In genomic region chr6:4281341-4282293, GRCh38 we compare ENCODE assay signal across 1 cellular context.
A peak's percentile ranks its signal among the peaks of the same experiment; 100 is the strongest.
TF ChIP-seq lines count a peak whose summit lies in the region.

No MANE protein-coding gene starts in this region.

TF ChIP-seq in K562, 482 proteins besides CTCF, POLR2A, EP300 and RAD21 (continued from another document):
- TF ChIP-seq E2F4 (CRISPR knock-in tag; IDR thresholded peaks at IDR 0.05; ENCODE audit: low read depth) (0 out of 2 replicates have a peak, but pooled peaks have one; percentile 19), MAX (CRISPR knock-in tag; IDR thresholded peaks at IDR 0.05) (peak; percentile 66), STAG1 (CRISPR knock-in tag; IDR thresholded peaks at IDR 0.05; ENCODE audit: borderline replicate concordance) (peak; percentile 56; the same call in 1 of the 2 replicates), MITF (IDR thresholded peaks at IDR 0.05) (no peak), NR2C2 (CRISPR knock-in tag; IDR thresholded peaks at IDR 0.05) (0 out of 2 replicates have a peak, but pooled peaks have one; percentile 28), NR2C2 (tag; IDR thresholded peaks at IDR 0.05) (no peak), SREBF1 (IDR thresholded peaks at IDR 0.05; ENCODE audit: borderline replicate concordance, low read depth, low read length) (no peak), CREB1 (IDR thresholded peaks at IDR 0.05) (no peak), CREB1 (CRISPR knock-in tag; IDR thresholded peaks at IDR 0.05) (0 out of 2 replicates have a peak, but pooled peaks have one; percentile 42), SNAPC5 (CRISPR knock-in tag; IDR thresholded peaks at IDR 0.05) (no peak), ARID2 (IDR thresholded peaks at IDR 0.05) (no peak), ESRRA (IDR thresholded peaks at IDR 0.05; ENCODE audit: borderline replicate concordance, low read depth) (no peak), HNRNPLL (IDR thresholded peaks at IDR 0.05; ENCODE audit: low read depth, low read length, poor library complexity, severe bottlenecking) (peak; percentile 26), SMC3 (conservative IDR thresholded peaks at IDR 0.05; ENCODE audit: insufficient read depth, low read depth, low read length) (no peak), NFE2 (IDR thresholded peaks at IDR 0.05; ENCODE audit: low read depth) (no peak), U2AF2 (optimal IDR thresholded peaks at IDR 0.05; ENCODE audit: low read depth, low read length) (no peak), SMARCA5 (IDR thresholded peaks at IDR 0.05) (no peak), CHD2 (IDR thresholded peaks at IDR 0.05; ENCODE audit: low read depth, low read length) (no peak), TCF3 (CRISPR knock-in tag; IDR thresholded peaks at IDR 0.05) (0 out of 2 replicates have a peak, but pooled peaks have one; percentile 7), IRF1 (CRISPR knock-in tag; IDR thresholded peaks at IDR 0.05; ENCODE audit: borderline replicate concordance) (no peak), AFF4 (CRISPR knock-in tag; IDR thresholded peaks at IDR 0.05) (0 out of 2 replicates have a peak, but pooled peaks have one; percentile 35), NFRKB (IDR thresholded peaks at IDR 0.05; ENCODE audit: low read depth) (no peak), ZBTB1 (CRISPR knock-in tag; IDR thresholded peaks at IDR 0.05; ENCODE audit: borderline replicate concordance, low read depth) (no peak), BRD4 (IDR thresholded peaks at IDR 0.05) (no peak), ZNF143 (CRISPR knock-in tag; IDR thresholded peaks at IDR 0.05) (no peak), CBFA2T3 (IDR thresholded peaks at IDR 0.05) (peak; percentile 3; the same call in 1 of the 2 replicates), FOXA3 (CRISPR knock-in tag; conservative IDR thresholded peaks at IDR 0.05 in 1 of 2, IDR thresholded peaks at IDR 0.05 in 1 of 2) (no peak), CEBPG (CRISPR knock-in tag; IDR thresholded peaks at IDR 0.05) (peak; percentile 45; the same call in 1 of the 2 replicates), CEBPG (tag; conservative IDR thresholded peaks at IDR 0.05 in 1 of 2, IDR thresholded peaks at IDR 0.05 in 1 of 2) (no peak), SREBF2 (CRISPR knock-in tag; IDR thresholded peaks at IDR 0.05) (no peak), ZNF518B (CRISPR knock-in tag; IDR thresholded peaks at IDR 0.05) (no peak), ZBTB33 (CRISPR knock-in tag; IDR thresholded peaks at IDR 0.05) (peak; percentile 77; the same call in 1 of the 2 replicates)
